17 cellular contexts compared by ENCODE assay signal in the genomic region with DNA sequence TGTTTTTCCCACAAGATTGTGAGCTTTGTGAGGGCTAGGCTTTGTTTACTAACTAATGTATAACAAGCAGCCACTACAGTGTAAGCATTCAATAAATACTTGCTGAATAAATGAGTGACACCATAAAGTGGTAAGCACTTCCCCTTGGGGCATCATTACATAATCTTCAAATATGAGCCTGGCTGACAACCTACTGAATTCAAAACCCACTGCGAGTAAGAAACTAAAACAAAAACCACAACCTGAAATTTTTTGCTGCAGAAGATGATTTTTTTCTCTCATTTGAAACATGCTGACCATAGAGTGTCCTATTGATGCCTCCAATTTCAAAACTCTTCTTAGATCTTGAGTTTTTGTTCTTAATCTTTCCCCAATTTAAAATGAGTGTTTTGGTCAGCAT.
DNase-seq lines count a peak whose midpoint lies in the region; ATAC-seq and TF ChIP-seq lines count a peak whose summit lies in the region.
"Had no signal": no experiment of that assay in that cellular context is flagged by ENCODE, and none has a peak within 500 bp of the region (broad histone marks: within the 10 kb centered on the region; RNA-seq: fewer than 3 reads in every experiment).

No MANE protein-coding gene starts in this region.

- intact Hi-C loops in mammary epithelial cell (cut with micrococcal nuclease) (no loop called here), spleen (cut with DNase I; ENCODE audit: low total_unique reads) (no loop called here)

- DNase-seq in mammary epithelial cell (no peak), spleen (no peak), DMS79 treated with DMSO at 0.1 percent for 48 hours (lab: John Stamatoyannopoulos, UW) (no peak), H4 (ENCODE audit: low spot score) (no peak)
- DNase-seq: activated CD4-positive, alpha-beta T cell treated with anti-CD3 and anti-CD28 coated beads for 48 hours; foreskin fibroblast; KG1; left lung; naive thymus-derived CD4-positive, alpha-beta T cell; NCI-H2081; NCI-H82; testis had no signal

- in situ Hi-C loops in mammary epithelial cell (cut with MboI; ENCODE audit: low sequenced_read_pairs in 2 of 2) = no loop called here

- CTCF ChIA-PET in mammary epithelial cell (lab: Charles Lee; ENCODE audit: low non-redundant PET) = interaction anchor here (0.8 kb wide), 1 partner anchor 68 kb away, joined by 9 read pairs; no protein-coding TSS in a partner anchor

- no TSS peak for BruUV-seq in mammary epithelial cell (replicated peaks; lab: Mats Ljungman, UMichigan)

- TF ChIP-seq CTCF in mammary epithelial cell (conservative IDR thresholded peaks at IDR 0.05 in 1 of 2, IDR thresholded peaks at IDR 0.05 in 1 of 2; ENCODE audit: extremely low read depth in 1 of 2, insufficient read depth in 1 of 2, low read depth in 1 of 2, low read length in 2 of 2) (no peak), spleen (IDR thresholded peaks at IDR 0.05 in 8 of 11, conservative IDR thresholded peaks at IDR 0.05 in 3 of 11) (no peak)

- H2AFZ ChIP-seq in mammary epithelial cell (ENCODE audit: low read depth, low read length) = no peak overlapping the region

- dilution Hi-C loops in mammary epithelial cell (cut with HindIII; ENCODE audit: low sequenced_read_pairs) = no loop called here

- H3K27me3 ChIP-seq in mammary epithelial cell (ENCODE audit: insufficient read depth, low read length) (no peaks in the 10 kb centered on the region), spleen (replicated peaks in 1 of 7) (no peaks in the 10 kb centered on the region)
- H3K27me3 ChIP-seq: cardiac muscle cell, left lung, testis had no signal

- H3K4me2 ChIP-seq in mammary epithelial cell (ENCODE audit: insufficient read depth, low read depth, low read length) = peak overlapping the region; percentile 3

- WGBS in mammary epithelial cell (ENCODE audit: low coverage, missing lambda C conversion rate) = 0% methylated on average over 1 of the region's 1 CpG
- 58 to 80% (median 62%) methylated on average over 1 of the region's 1 CpG for WGBS in spleen, 5 donors

- H3K79me2 ChIP-seq in mammary epithelial cell (ENCODE audit: insufficient read depth, low read length) = no peaks in the 10 kb centered on the region

- ATAC-seq in GM18867 (IDR thresholded peaks at IDR 0.05; ENCODE audit: unreplicated experiment) (peak; percentile 87), GM21529 (IDR thresholded peaks at IDR 0.05; ENCODE audit: unreplicated experiment) (peak; percentile 79), HG03378 (IDR thresholded peaks at IDR 0.05; ENCODE audit: unreplicated experiment) (peak; percentile 77)
- ATAC-seq: naive thymus-derived CD4-positive, alpha-beta T cell had no signal

- H3K27ac ChIP-seq in mammary epithelial cell (ENCODE audit: insufficient read depth, low read depth, low read length) (no peak overlapping the region), spleen (no peak overlapping the region)
- H3K27ac ChIP-seq: cardiac muscle cell, left lung, RWPE1, testis had no signal

- no peak overlapping the region for H3K9ac ChIP-seq in mammary epithelial cell (ENCODE audit: insufficient read depth, low read length)

- TF ChIP-seq POLR2A in spleen (IDR thresholded peaks at IDR 0.05) = no peak

- H3K36me3 ChIP-seq in mammary epithelial cell (ENCODE audit: insufficient read depth, low read length) (no peaks in the 10 kb centered on the region), spleen (no peaks in the 10 kb centered on the region)
- H3K36me3 ChIP-seq: cardiac muscle cell, left lung had no signal

- peaks cover 7% of the 10 kb centered on the region for H3K4me1 ChIP-seq in mammary epithelial cell (ENCODE audit: insufficient read depth, low read length)
- no peaks in the 10 kb centered on the region for H3K4me1 ChIP-seq in spleen
- H3K4me1 ChIP-seq: left lung, testis had no signal

- H3K4me3 ChIP-seq in mammary epithelial cell (replicated peaks in 1 of 3; ENCODE audit: insufficient read depth in 1 of 3, low read depth in 2 of 3, low read length in 3 of 3) = no peak overlapping the region
- H3K4me3 ChIP-seq in spleen = no peak overlapping the region
- H3K4me3 ChIP-seq: cardiac muscle cell, left lung, testis had no signal

- H4K20me1 ChIP-seq in mammary epithelial cell (ENCODE audit: insufficient read depth, low read length) = no peaks in the 10 kb centered on the region

- H3K9me3 ChIP-seq in mammary epithelial cell (replicated peaks; ENCODE audit: insufficient read depth, low read length) = no peaks in the 10 kb centered on the region
- H3K9me3 ChIP-seq in spleen = no peaks in the 10 kb centered on the region
- H3K9me3 ChIP-seq: left lung, testis had no signal
